8 cellular contexts compared by ENCODE assay signal in genomic region chr1:179141592-179142244, GRCh38. TPM values are rescaled to one million over a fixed set of nuclear protein-coding genes. Genes with fewer than 3 reads are reported as not detected.
DNase-seq lines count a peak whose midpoint lies in the region; ATAC-seq and TF ChIP-seq lines count a peak whose summit lies in the region.

No MANE protein-coding gene starts in this region.

- H3F3A ChIP-seq in GM23248 (ENCODE audit: insufficient read depth): peaks cover 69% of the 10 kb centered on the region

- peak overlapping the region; percentile 62 for H3K27ac Mint-ChIP-seq in T-helper 2 cell treated with Interferon-gamma antibody and Interleukin-4, amounts not matched to agents 5 μg/mL and 100 μg/mL, for 36 hours

- no peaks in the 10 kb centered on the region for H3K27me3 ChIP-seq in GM23248 (replicated peaks; ENCODE audit: insufficient read depth)
- H3K27me3 ChIP-seq in gastrocnemius medialis: no peaks in the 10 kb centered on the region

- no peaks in the 10 kb centered on the region for H3K9me2 ChIP-seq in GM23248 (ENCODE audit: insufficient read depth)

- peak overlapping the region; percentile 96 for H3K4me2 ChIP-seq in GM23248 (ENCODE audit: unreplicated experiment)

- H2AFZ ChIP-seq in GM23248: no peak overlapping the region

- peaks cover 22% of the 10 kb centered on the region for H3K4me1 Mint-ChIP-seq in T-helper 2 cell treated with Interferon-gamma antibody and Interleukin-4, amounts not matched to agents 5 μg/mL and 100 μg/mL, for 36 hours (ENCODE audit: low read depth)

- H3K27me3 Mint-ChIP-seq in T-helper 2 cell treated with Interferon-gamma antibody and Interleukin-4, amounts not matched to agents 5 μg/mL and 100 μg/mL, for 36 hours (ENCODE audit: low read depth): no peaks in the 10 kb centered on the region

- no peak for TF ChIP-seq CTCF in gastrocnemius medialis (IDR thresholded peaks at IDR 0.05 in 4 of 5, conservative IDR thresholded peaks at IDR 0.05 in 1 of 5)

- in situ Hi-C loops in GM23248 (cut with MboI) (no loop called here), gastrocnemius medialis (cut with MboI; ENCODE audit: low sequenced_read_pairs in 4 of 4) (no loop called here)

- peak overlapping the region; percentile 31 for H3K4me3 Mint-ChIP-seq in T-helper 2 cell treated with Interferon-gamma antibody and Interleukin-4, amounts not matched to agents 5 μg/mL and 100 μg/mL, for 36 hours

- H3K9ac ChIP-seq in GM23248: peak overlapping the region; percentile 98

- intact Hi-C loops in gastrocnemius medialis (cut with DNase I; ENCODE audit: low total_unique reads): loop anchor here (5.0 kb wide), 1 partner anchor 51 kb away; no protein-coding TSS in a partner anchor

- H3K4me1 ChIP-seq in GM23248 (ENCODE audit: insufficient read depth): peaks cover 67% of the 10 kb centered on the region
- peaks cover 2 to 9% of the 10 kb centered on the region in 2 donors for H3K4me1 ChIP-seq in gastrocnemius medialis

- no peaks in the 10 kb centered on the region for H3K9me3 ChIP-seq in GM23248 (ENCODE audit: low read depth)
- no peaks in the 10 kb centered on the region for H3K9me3 ChIP-seq in gastrocnemius medialis

- no peak for TF ChIP-seq POLR2A in gastrocnemius medialis (IDR thresholded peaks at IDR 0.05)

- peak overlapping the region; percentile 98 for H3K27ac ChIP-seq in GM23248
- H3K27ac ChIP-seq in gastrocnemius medialis: peak overlapping the region in 3 of 4 donors; percentile 2 to 56 (median 44)

- H3K9me3 Mint-ChIP-seq in T-helper 2 cell treated with Interferon-gamma antibody and Interleukin-4, amounts not matched to agents 5 μg/mL and 100 μg/mL, for 36 hours: no peaks in the 10 kb centered on the region

- peaks cover 89% of the 10 kb centered on the region for H3K79me2 ChIP-seq in GM23248 (ENCODE audit: insufficient read depth)

- no peaks in the 10 kb centered on the region for H3K36me3 Mint-ChIP-seq in T-helper 2 cell treated with Interferon-gamma antibody and Interleukin-4, amounts not matched to agents 5 μg/mL and 100 μg/mL, for 36 hours (ENCODE audit: low read depth)

- peak; percentile 92 for DNase-seq in GM23248
- peak; percentile 65 for DNase-seq in T-helper 2 cell treated with Interferon-gamma antibody and Interleukin-4, amounts not matched to agents 5 μg/mL and 100 μg/mL, for 36 hours (ENCODE audit: low spot score)
- DNase-seq in gastrocnemius medialis: no peak
- no peak for DNase-seq in pons (ENCODE audit: low spot score)
- DNase-seq in SHP77 (lab: John Stamatoyannopoulos, UW): no peak
- DNase-seq in NCI-H524 treated with DMSO at 0.1 percent for 48 hours (lab: John Stamatoyannopoulos, UW): no peak

- WGBS in GM23248 (ENCODE audit: low coverage in 1 of 2, low lambda C conversion rate in 2 of 2, missing lambda C conversion rate in 2 of 2), 2 experiments: 15 to 18% methylated on average over 4 of the region's 4 CpGs

- H3K4me3 ChIP-seq in GM23248 (peak overlapping the region; percentile 88), gastrocnemius medialis (peak overlapping the region in 2 of 4 donors; percentile 21 to 26)

- H4K20me1 ChIP-seq in GM23248 (ENCODE audit: insufficient read depth): peaks cover 15% of the 10 kb centered on the region

- ATAC-seq in esophagus mucosa (peak; percentile 77), gastrocnemius medialis (no peak), GM21390 (IDR thresholded peaks at IDR 0.05; ENCODE audit: unreplicated experiment) (no peak)

- H3K36me3 ChIP-seq in GM23248 (ENCODE audit: low read depth) (peaks cover 8% of the 10 kb centered on the region; the same call in 1 of the 2 replicates), gastrocnemius medialis (no peaks in the 10 kb centered on the region)

RNA-seq across cellular contexts. Expression of gene TOR3A, which starts 59.8 kb away (rescaled TPM):
- total RNA-seq in GM23248 (2014; rRNA removed; shearing (Covaris generic)): 44.8 and 45.5 TPM in 2 replicates
- polyA plus RNA-seq in GM23248 (2016; fragmentation: Nextera tagmentation; extraction: Ambion mirVana): 22.2 and 25.1 TPM in 2 replicates
- total RNA-seq in esophagus mucosa: 13.4 TPM
- 10 to 100 TPM; 19.2 to 78.6 (median 29.0) TPM for total RNA-seq in gastrocnemius medialis

Comparison
In these comparisons a context has a peak if more than half of its experiments do, and no peak if none do; other contexts are left out.
1. DNase-seq: peak in GM23248 (single experiment) and T-helper 2 cell treated with Interferon-gamma antibody and Interleukin-4, amounts not matched to agents 5 μg/mL and 100 μg/mL, for 36 hours (single experiment); none in gastrocnemius medialis (0 of 2), pons (single experiment), SHP77 (0 of 2) and NCI-H524 treated with DMSO at 0.1 percent for 48 hours (single experiment).